In genomic region chr14:54818201-54819133, GRCh38 we compare ENCODE assay signal across 9 cellular contexts.
DNase-seq lines count a peak whose midpoint lies in the region; TF ChIP-seq lines count a peak whose summit lies in the region.
"Had no signal": no experiment of that assay in that cellular context is flagged by ENCODE, and none has a peak within 500 bp of the region (broad histone marks: within the 10 kb centered on the region; RNA-seq: fewer than 3 reads in every experiment).

No MANE protein-coding gene starts in this region.

- H3K4me2 ChIP-seq in hepatocyte, result peak overlapping the region; percentile 57

- H3K79me2 ChIP-seq in ACC112 (ENCODE audit: control insufficient read depth, insufficient read depth, low read length, unreplicated experiment) (no peaks in the 10 kb centered on the region), hepatocyte (no peaks in the 10 kb centered on the region)

- 30% methylated on average over 14 of the region's 14 CpGs for WGBS in hepatocyte (ENCODE audit: low lambda C conversion rate, missing lambda C conversion rate)
- 45 to 50% methylated on average over 14 of the region's 14 CpGs for WGBS in tibial nerve, 2 donors

- no peaks in the 10 kb centered on the region for H3K27me3 ChIP-seq in ACC112 (ENCODE audit: insufficient read depth, low read length)
- H3K27me3 ChIP-seq in hepatocyte, result no peaks in the 10 kb centered on the region
- H3K27me3 ChIP-seq in tibial nerve, result no peaks in the 10 kb centered on the region

- no peak for TF ChIP-seq POLR2A in tibial nerve (IDR thresholded peaks at IDR 0.05)

- H3K27ac ChIP-seq in ACC112 (ENCODE audit: low read depth, low read length) (no peak overlapping the region; the same call in 1 of the 2 replicates), hepatocyte (peak overlapping the region; percentile 60), tibial nerve (no peak overlapping the region)

- no peaks in the 10 kb centered on the region for H3K36me3 ChIP-seq in ACC112 (ENCODE audit: insufficient read depth, low read length)
- H3K36me3 ChIP-seq in hepatocyte (replicated peaks; ENCODE audit: insufficient read depth, low read depth), result no peaks in the 10 kb centered on the region
- no peaks in the 10 kb centered on the region for H3K36me3 ChIP-seq in tibial nerve

- peaks cover 9% of the 10 kb centered on the region for H3K4me1 ChIP-seq in ACC112 (ENCODE audit: control insufficient read depth, insufficient read depth, low read length, unreplicated experiment)
- H3K4me1 ChIP-seq in hepatocyte (ENCODE audit: insufficient read depth), result peaks cover 6% of the 10 kb centered on the region
- peaks cover 0 to 5% (median 0%) of the 10 kb centered on the region in 4 donors for H3K4me1 ChIP-seq in tibial nerve

- DNase-seq in HS-5 (ENCODE audit: low read depth) (peak; percentile 18), RKO (ENCODE audit: low spot score) (peak; percentile 76), hepatocyte (ENCODE audit: low spot score) (peak; percentile 81), tibial nerve (ENCODE audit: low spot score in 2 of 2) (no peak), NCI-H2029 treated with DMSO at 0.1 percent for 48 hours (lab: John Stamatoyannopoulos, UW) (no peak), midbrain (lab: John Stamatoyannopoulos, UW) (no peak), 8988T (no peak)
- DNase-seq: CD4-positive, CD25-positive, alpha-beta regulatory T cell had no signal

- no peaks in the 10 kb centered on the region for H4K20me1 ChIP-seq in hepatocyte (ENCODE audit: insufficient read depth, poor library complexity, severe bottlenecking)

- peak overlapping the region; percentile 33 for H3K4me3 ChIP-seq in ACC112 (ENCODE audit: low read depth, low read length)
- H3K4me3 ChIP-seq in hepatocyte, result no peak overlapping the region
- H3K4me3 ChIP-seq in tibial nerve, result no peak overlapping the region

- H2AFZ ChIP-seq in ACC112 (ENCODE audit: low read length, unreplicated experiment), result peak overlapping the region; percentile 76
- peak overlapping the region; percentile 54 for H2AFZ ChIP-seq in hepatocyte

- no peaks in the 10 kb centered on the region for H3K9me2 ChIP-seq in hepatocyte (replicated peaks; ENCODE audit: insufficient read depth)

- TF ChIP-seq EP300 in tibial nerve (IDR thresholded peaks at IDR 0.05), result no peak

- H3K9me3 ChIP-seq in hepatocyte (ENCODE audit: low read depth) (no peaks in the 10 kb centered on the region), tibial nerve (peaks cover 0 to 8% (median 3%) of the 10 kb centered on the region in 4 donors)

- no peak for TF ChIP-seq CTCF in hepatocyte (IDR thresholded peaks at IDR 0.05; ENCODE audit: poor library complexity)
- no peak for TF ChIP-seq CTCF in tibial nerve (IDR thresholded peaks at IDR 0.05)

Comparison
In these comparisons a context has a peak if more than half of its experiments do, and no peak if none do; other contexts are left out.
1. DNase-seq: peak in HS-5 (single experiment), RKO (single experiment) and hepatocyte (single experiment); none in tibial nerve (0 of 2), NCI-H2029 treated with DMSO at 0.1 percent for 48 hours (single experiment), midbrain (single experiment) and 8988T (single experiment).